13 cellular contexts compared by ENCODE assay signal in genomic region chr5:150208187-150209015, GRCh38. TPM values are rescaled to one million over a fixed set of nuclear protein-coding genes. Genes with fewer than 3 reads are reported as not detected.
DNase-seq lines count a peak whose midpoint lies in the region; ATAC-seq, FAIRE-seq and TF ChIP-seq lines count a peak whose summit lies in the region.
"Had no signal": no experiment of that assay in that cellular context is flagged by ENCODE, and none has a peak within 500 bp of the region (broad histone marks: within the 10 kb centered on the region; RNA-seq: fewer than 3 reads in every experiment).

No MANE protein-coding gene starts in this region.

- H3K79me2 ChIP-seq in SK-N-SH (ENCODE audit: insufficient read depth): no peaks in the 10 kb centered on the region

- no peak for DNase-seq in SK-N-SH
- no peak for DNase-seq in WTC11 (ENCODE audit: low spot score)
- DNase-seq in fibroblast of villous mesenchyme (ENCODE audit: low read depth): peak; percentile 44
- DNase-seq in tibial artery: no peak
- no peak for DNase-seq in D721Med (ENCODE audit: insufficient read length, low spot score)
- no peak for DNase-seq in mucosa of gallbladder (ENCODE audit: low spot score)
- DNase-seq: 8988T, NCI-H187 had no signal

- no peak overlapping the region for H3K4me2 ChIP-seq in SK-N-SH

- H3K27ac ChIP-seq in SK-N-SH (ENCODE audit: low read depth in 2 of 2, low read length in 1 of 2) (no peak overlapping the region), tibial artery (peak overlapping the region; percentile 77 to 82)
- H3K27ac ChIP-seq: HL-60 had no signal

- POLR2A ChIA-PET in SK-N-SH (lab: Yijun Ruan, JAX): no interaction called here
- POLR2A ChIA-PET in WTC11 (lab: Charles Lee): no interaction called here

- intact Hi-C loops in tibial artery (cut with DNase I; ENCODE audit: low total_unique reads): loop anchor here (2.0 kb wide), 1 partner anchor 28 kb away; no protein-coding TSS in a partner anchor

- H3K27ac Mint-ChIP-seq in WTC11: peak overlapping the region; percentile 32

- no peak overlapping the region for H3K9ac ChIP-seq in SK-N-SH

- TF ChIP-seq CTCF in SK-N-SH (IDR thresholded peaks at IDR 0.05) (no peak), WTC11 (IDR thresholded peaks at IDR 0.05) (no peak), fibroblast of villous mesenchyme (IDR thresholded peaks at IDR 0.05; ENCODE audit: insufficient read depth, low read depth, low read length) (no peak), tibial artery (IDR thresholded peaks at IDR 0.05) (no peak), D721Med (IDR thresholded peaks at IDR 0.05; ENCODE audit: insufficient read depth, missing control alignments) (no peak)

- H3F3A ChIP-seq in SK-N-SH (replicated peaks; ENCODE audit: insufficient read depth): no peaks in the 10 kb centered on the region

- H3K27me3 ChIP-seq in SK-N-SH (ENCODE audit: insufficient read depth) (no peaks in the 10 kb centered on the region), tibial artery (no peaks in the 10 kb centered on the region)

- H3K4me3 ChIP-seq in SK-N-SH (ENCODE audit: low read depth in 2 of 2, low read length in 1 of 2): no peak overlapping the region
- H3K4me3 ChIP-seq in fibroblast of villous mesenchyme (ENCODE audit: low read depth, low read length): no peak overlapping the region
- peak overlapping the region in 1 of 2 donors; percentile 34 for H3K4me3 ChIP-seq in tibial artery

- no peaks in the 10 kb centered on the region for H3K36me3 Mint-ChIP-seq in WTC11

- ATAC-seq in SK-N-SH treated with all-trans-retinoic acid at 6 μM for 48 hours (no peak), WTC11 (no peak), HG03439 (IDR thresholded peaks at IDR 0.05; ENCODE audit: unreplicated experiment) (no peak)
- ATAC-seq: Panc1 had no signal

- no peaks in the 10 kb centered on the region for H3K9me2 ChIP-seq in SK-N-SH

- WGBS in SK-N-SH (ENCODE audit: low lambda C conversion rate): 85% methylated on average over 12 of the region's 14 CpGs

- H3K36me3 ChIP-seq in SK-N-SH (replicated peaks in 1 of 2; ENCODE audit: control insufficient read depth in 1 of 2, insufficient read depth in 2 of 2, low read length in 1 of 2) (no peaks in the 10 kb centered on the region), tibial artery (no peaks in the 10 kb centered on the region)

- no peak overlapping the region for H2AFZ ChIP-seq in SK-N-SH (ENCODE audit: low read depth)

- no peaks in the 10 kb centered on the region for H3K9me3 ChIP-seq in SK-N-SH
- no peaks in the 10 kb centered on the region for H3K9me3 ChIP-seq in tibial artery

- H3K27me3 Mint-ChIP-seq in WTC11 (ENCODE audit: low read depth): no peaks in the 10 kb centered on the region; the same call in 1 of the 2 replicates

- TF ChIP-seq EP300 in SK-N-SH (IDR thresholded peaks at IDR 0.05; ENCODE audit: borderline replicate concordance in 1 of 2, low read depth in 1 of 2, low read length in 1 of 2): no peak

- peaks cover 45% of the 10 kb centered on the region for H3K4me1 Mint-ChIP-seq in WTC11

- CTCF ChIA-PET in SK-N-SH (lab: Yijun Ruan, JAX) (interaction anchor here (0.6 to 1.4 kb wide), 5 partner anchors 9 to 33 kb away, joined by 3 to 6 read pairs (median 3); no protein-coding TSS in a partner anchor), WTC11 (lab: Charles Lee) (interaction anchor here (1.0 to 3.2 kb wide), 4 partner anchors 9 to 46 kb away, joined by 3 to 15 read pairs (median 7); no protein-coding TSS in a partner anchor)

- FAIRE-seq in D721Med (lab: Jason Lieb, UNC): no peak

- H3K9me3 Mint-ChIP-seq in WTC11: no peaks in the 10 kb centered on the region

- H3K4me3 Mint-ChIP-seq in WTC11: no peak overlapping the region

- no peak for TF ChIP-seq RAD21 in SK-N-SH (IDR thresholded peaks at IDR 0.05; ENCODE audit: low read length)

- H4K20me1 ChIP-seq in SK-N-SH (ENCODE audit: insufficient read depth): no peaks in the 10 kb centered on the region

- H3K4me1 ChIP-seq in SK-N-SH (ENCODE audit: control insufficient read depth in 1 of 2, insufficient read depth in 2 of 2, low read depth in 1 of 2, low read length in 1 of 2) (0 out of 4 replicates have a peak, but pooled peaks cover 0 to 4% of the 10 kb centered on the region in 2 experiments), tibial artery (peaks cover 0 to 35% (median 14%) of the 10 kb centered on the region in 4 donors)

TF ChIP-seq in SK-N-SH, 30 proteins besides CTCF, POLR2A, EP300 and RAD21:
- TF ChIP-seq CHD2 (IDR thresholded peaks at IDR 0.05; ENCODE audit: low read length, partially characterized antibody) (no peak), FOSL2 (IDR thresholded peaks at IDR 0.05; ENCODE audit: borderline replicate concordance, low read depth) (peak; percentile 35; the same call in 1 of the 2 replicates)
TF ChIP-seq in SK-N-SH: peak in this region for 1.

TF ChIP-seq in SK-N-SH treated with all-trans-retinoic acid at 6 μM for 48 hours, 23 proteins besides CTCF, POLR2A, EP300 and RAD21 (continues in another document):
- TF ChIP-seq ZNF70 (CRISPR knock-in tag; IDR thresholded peaks at IDR 0.05) (no peak), ZFP3 (CRISPR knock-in tag; IDR thresholded peaks at IDR 0.05) (no peak), OSR1 (CRISPR knock-in tag; IDR thresholded peaks at IDR 0.05) (no peak), ESRRG (CRISPR knock-in tag; IDR thresholded peaks at IDR 0.05) (no peak), ZFP30 (CRISPR knock-in tag; IDR thresholded peaks at IDR 0.05) (no peak), PPARA (CRISPR knock-in tag; IDR thresholded peaks at IDR 0.05; ENCODE audit: borderline replicate concordance) (no peak), RARB (CRISPR knock-in tag; IDR thresholded peaks at IDR 0.05) (no peak), TCF4 (CRISPR knock-in tag; IDR thresholded peaks at IDR 0.05; ENCODE audit: borderline replicate concordance) (no peak), ZNF565 (CRISPR knock-in tag; conservative IDR thresholded peaks at IDR 0.05; ENCODE audit: low read depth) (no peak), TOX (CRISPR knock-in tag; IDR thresholded peaks at IDR 0.05; ENCODE audit: borderline replicate concordance) (no peak)
- TF ChIP-seq, protein P1, sequence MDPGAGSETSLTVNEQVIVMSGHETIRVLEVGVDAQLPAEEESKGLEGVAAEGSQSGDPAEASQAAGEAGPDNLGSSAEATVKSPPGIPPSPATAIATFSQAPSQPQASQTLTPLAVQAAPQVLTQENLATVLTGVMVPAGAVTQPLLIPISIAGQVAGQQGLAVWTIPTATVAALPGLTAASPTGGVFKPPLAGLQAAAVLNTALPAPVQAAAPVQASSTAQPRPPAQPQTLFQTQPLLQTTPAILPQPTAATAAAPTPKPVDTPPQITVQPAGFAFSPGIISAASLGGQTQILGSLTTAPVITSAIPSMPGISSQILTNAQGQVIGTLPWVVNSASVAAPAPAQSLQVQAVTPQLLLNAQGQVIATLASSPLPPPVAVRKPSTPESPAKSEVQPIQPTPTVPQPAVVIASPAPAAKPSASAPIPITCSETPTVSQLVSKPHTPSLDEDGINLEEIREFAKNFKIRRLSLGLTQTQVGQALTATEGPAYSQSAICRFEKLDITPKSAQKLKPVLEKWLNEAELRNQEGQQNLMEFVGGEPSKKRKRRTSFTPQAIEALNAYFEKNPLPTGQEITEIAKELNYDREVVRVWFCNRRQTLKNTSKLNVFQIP (CRISPR knock-in tag; IDR thresholded peaks at IDR 0.05; ENCODE audit: borderline replicate concordance, low read depth): no peak

TF ChIP-seq in WTC11, 78 proteins besides CTCF, POLR2A, EP300 and RAD21:
- TF ChIP-seq KAT7 (CRISPR knock-in tag; IDR thresholded peaks at IDR 0.05; ENCODE audit: borderline replicate concordance): no peak
- peak; percentile 93 for TF ChIP-seq GTF2I (CRISPR knock-in tag; conservative IDR thresholded peaks at IDR 0.05)

RNA-seq across cellular contexts. Expression of gene SLC6A7, which starts 18.5 kb away (rescaled TPM):
- not detected in 2 replicates for polyA plus RNA-seq in SK-N-SH (2012; rRNA removed)
- not detected in 2 replicates for polyA plus RNA-seq in SK-N-SH (2012; cell fraction: cytosol; rRNA removed)
- polyA plus RNA-seq in SK-N-SH (2012; cell fraction: nucleus; rRNA removed): 0.04 and 0.08 TPM in 2 replicates
- total RNA-seq in WTC11 (2021) (0.04 TPM in 1 of 3 replicates, not detected in the others), fibroblast of villous mesenchyme (under 0.01 TPM in 2 replicates), mucosa of gallbladder (not detected)
- total RNA-seq: right cardiac atrium had no signal
- polyA plus RNA-seq: right cardiac atrium had no signal

RNA-seq across cellular contexts. Expression of gene CDX1, which starts 41.8 kb away (rescaled TPM):
- polyA plus RNA-seq in SK-N-SH (2012; rRNA removed): 0.23 and 0.26 TPM in 2 replicates
- 0.19 and 0.26 TPM in 2 replicates for polyA plus RNA-seq in SK-N-SH (2012; cell fraction: cytosol; rRNA removed)
- 0.25 and 0.39 TPM in 2 replicates for polyA plus RNA-seq in SK-N-SH (2012; cell fraction: nucleus; rRNA removed)
- 0.09 to 0.14 TPM (median 0.13 TPM) in 3 replicates for total RNA-seq in WTC11 (2021)
- total RNA-seq in fibroblast of villous mesenchyme: under 0.01 and 0.64 TPM in 2 replicates
- total RNA-seq in mucosa of gallbladder: 0.29 TPM

RNA-seq across cellular contexts. Expression of gene PDGFRB, which starts 52.8 kb away (rescaled TPM):
- 25.9 and 32.1 TPM in 2 replicates for polyA plus RNA-seq in SK-N-SH (2012; rRNA removed)
- 13.2 and 19.7 TPM in 2 replicates for polyA plus RNA-seq in SK-N-SH (2012; cell fraction: cytosol; rRNA removed)
- polyA plus RNA-seq in SK-N-SH (2012; cell fraction: nucleus; rRNA removed): 57.0 and 58.5 TPM in 2 replicates
- total RNA-seq in WTC11 (2021) (5.0 to 7.9 TPM (median 5.1 TPM) in 3 replicates), fibroblast of villous mesenchyme (341 TPM in 2 replicates), mucosa of gallbladder (97.8 TPM)

Comparison
In these comparisons a context has a peak if more than half of its experiments do, and no peak if none do; other contexts are left out.
1. H3K27ac ChIP-seq: peak in tibial artery (2 of 2); none in SK-N-SH (0 of 2).
2. RNA of gene PDGFRB, which starts 52.8 kb away (total RNA-seq): 341 TPM in fibroblast of villous mesenchyme and 97.8 TPM in mucosa of gallbladder (single experiment); 5.0 to 7.9 TPM in WTC11; every median in the first group is over 10 times any median in the second.